7 cellular contexts compared by ENCODE assay signal in genomic region chr3:9896755-9897407, GRCh38. TPM values are rescaled to one million over a fixed set of nuclear protein-coding genes. Genes with fewer than 3 reads are reported as not detected.
DNase-seq lines count a peak whose midpoint lies in the region; ATAC-seq and TF ChIP-seq lines count a peak whose summit lies in the region.
"Not testable (repeated sequence)": the region's sequence is repeated elsewhere in the genome, so short reads cannot be mapped to it uniquely, and the experiment has no call there.
"Had no signal": no experiment of that assay in that cellular context is flagged by ENCODE, and none has a peak within 500 bp of the region (broad histone marks: within the 10 kb centered on the region; RNA-seq: fewer than 3 reads in every experiment).

No MANE protein-coding gene starts in this region.

- not testable (repeated sequence) for TF ChIP-seq CTCF in CD8-positive, alpha-beta T cell (IDR thresholded peaks at IDR 0.05); PC-3 (conservative IDR thresholded peaks at IDR 0.05; ENCODE audit: low read depth, low read length)

- DNase-seq in CD8-positive, alpha-beta T cell; epithelial cell of prostate (ENCODE audit: low read depth, low spot score); naive B cell: not testable (repeated sequence)
- DNase-seq in PC-3 (peak; percentile 78), amniotic epithelial cell (ENCODE audit: low read depth) (peak; percentile 78)

- H3K27ac Mint-ChIP-seq in CD8-positive, alpha-beta T cell: peak overlapping the region; percentile 77
- H3K27ac Mint-ChIP-seq in naive B cell: peak overlapping the region in 5 of 6 donors; percentile 33 to 98 (median 74)

- H3K36me3 ChIP-seq in CD8-positive, alpha-beta T cell (ENCODE audit: insufficient read depth, low read length): peaks cover 11% of the 10 kb centered on the region
- H3K36me3 ChIP-seq in PC-3 (ENCODE audit: low read depth, low read length): peaks cover 14% of the 10 kb centered on the region; the same call in 1 of the 2 replicates
- H3K36me3 ChIP-seq in subcutaneous abdominal adipose tissue (ENCODE audit: control insufficient read depth in 5 of 5, insufficient read depth in 5 of 5, low read length in 5 of 5): peaks cover 0 to 14% (median 13%) of the 10 kb centered on the region in 5 donors

- not testable (repeated sequence) for H3K4me3 ChIP-seq in CD8-positive, alpha-beta T cell (ENCODE audit: low read depth, low read length); PC-3 (ENCODE audit: low read length); subcutaneous abdominal adipose tissue (ENCODE audit: low read depth in 1 of 5, low read length in 5 of 5)

- not testable (repeated sequence) for H3K4me3 Mint-ChIP-seq in CD8-positive, alpha-beta T cell
- H3K4me3 Mint-ChIP-seq in naive B cell: peak overlapping the region in 1 of 8 donors; percentile 53

- H3K9ac ChIP-seq in PC-3 (ENCODE audit: low read length): peak overlapping the region; percentile 63
- not testable (repeated sequence) for H3K9ac ChIP-seq in subcutaneous abdominal adipose tissue (ENCODE audit: low read length in 5 of 5)

- H3K27me3 Mint-ChIP-seq in CD8-positive, alpha-beta T cell (ENCODE audit: low read depth); naive B cell: not testable (repeated sequence)

- H3K36me3 Mint-ChIP-seq in CD8-positive, alpha-beta T cell: peaks cover 25% of the 10 kb centered on the region
- H3K36me3 Mint-ChIP-seq in naive B cell: peaks cover 6 to 12% of the 10 kb centered on the region in 2 donors

- peaks cover 24% of the 10 kb centered on the region for H3K79me2 ChIP-seq in PC-3 (ENCODE audit: low read length)

- CTCF ChIA-PET in CD8-positive, alpha-beta T cell (lab: Charles Lee); PC-3 (lab: Charles Lee): not testable (repeated sequence)

- peaks cover 20% of the 10 kb centered on the region for H3F3A ChIP-seq in PC-3 (ENCODE audit: low read length, unreplicated experiment)

- peaks cover 37% of the 10 kb centered on the region for H3K4me1 Mint-ChIP-seq in CD8-positive, alpha-beta T cell (ENCODE audit: low read depth)
- peaks cover 40 to 55% (median 42%) of the 10 kb centered on the region in 3 donors for H3K4me1 Mint-ChIP-seq in naive B cell

- POLR2A ChIA-PET in CD8-positive, alpha-beta T cell (lab: Charles Lee): not testable (repeated sequence)
- POLR2A ChIA-PET in PC-3 (lab: Charles Lee; ENCODE audit: unreplicated experiment): interaction anchor here (1.1 kb wide), 1 partner anchor 15 kb away, joined by 5 read pairs; no protein-coding TSS in a partner anchor

- peak overlapping the region; percentile 62 for H3K4me2 ChIP-seq in PC-3 (ENCODE audit: low read length)

- not testable (repeated sequence) for H3K27me3 ChIP-seq in CD8-positive, alpha-beta T cell (ENCODE audit: insufficient read depth, low read length); PC-3 (ENCODE audit: low read length); subcutaneous abdominal adipose tissue (ENCODE audit: control insufficient read depth in 5 of 5, insufficient read depth in 4 of 5, low read length in 5 of 5)

- intact Hi-C loops in CD8-positive, alpha-beta T cell (cut with DNase I, micrococcal nuclease): not testable (repeated sequence)
- intact Hi-C loops in PC-3 (cut with micrococcal nuclease): loop anchor here (5.0 kb wide), 1 partner anchor 55 kb away; the partner anchor contains the start of gene RPUSD3

- H3K27ac ChIP-seq in CD8-positive, alpha-beta T cell (ENCODE audit: low read depth, low read length): not testable (repeated sequence)
- H3K27ac ChIP-seq in PC-3 (ENCODE audit: low read length): peak overlapping the region; percentile 93
- H3K27ac ChIP-seq in epithelial cell of prostate: peak overlapping the region; percentile 66
- H3K27ac ChIP-seq in subcutaneous abdominal adipose tissue (ENCODE audit: low read depth, low read length): peak overlapping the region; percentile 77

- not testable (repeated sequence) for H2AFZ ChIP-seq in PC-3 (ENCODE audit: low read length)

- not testable (repeated sequence) for BruUV-seq in PC-3 (replicated peaks; lab: Mats Ljungman, UMichigan)

- H3K9me3 Mint-ChIP-seq in CD8-positive, alpha-beta T cell; naive B cell: not testable (repeated sequence)

- H3K9me2 ChIP-seq in PC-3 (replicated peaks; ENCODE audit: low read length): not testable (repeated sequence)

- H3K9me3 ChIP-seq in CD8-positive, alpha-beta T cell (ENCODE audit: low read length); PC-3 (ENCODE audit: low read length); subcutaneous abdominal adipose tissue (ENCODE audit: control insufficient read depth in 5 of 5, low read length in 5 of 5): not testable (repeated sequence)

- ATAC-seq in CD8-positive, alpha-beta T cell; naive B cell (ENCODE audit: low read depth in 2 of 2): not testable (repeated sequence)
- peak; percentile 3; the same call in 1 of the 2 replicates for ATAC-seq in PC-3

- peaks cover 11% of the 10 kb centered on the region for H3K4me1 ChIP-seq in CD8-positive, alpha-beta T cell (ENCODE audit: insufficient read depth, low read length)
- H3K4me1 ChIP-seq in PC-3 (ENCODE audit: insufficient read depth, low read length) (peaks cover 57% of the 10 kb centered on the region), subcutaneous abdominal adipose tissue (ENCODE audit: control insufficient read depth in 5 of 5, insufficient read depth in 5 of 5, low read length in 5 of 5) (peaks cover 3 to 48% (median 24%) of the 10 kb centered on the region in 5 donors)

- not testable (repeated sequence) for H4K20me1 ChIP-seq in PC-3 (ENCODE audit: low read length)

RNA-seq across cellular contexts. Expression of gene IL17RE, which starts 5.8 kb away (rescaled TPM):
- total RNA-seq in CD8-positive, alpha-beta T cell: 1 to 10 TPM; 2.5 to 3.1 TPM
- 4.0 and 4.7 TPM in 2 replicates for total RNA-seq in PC-3 (2014; rRNA removed)
- polyA plus RNA-seq in naive B cell (ENCODE audit: low read depth in 6 of 6): not detected

RNA-seq across cellular contexts. Expression of gene JAGN1, which starts 6.5 kb away (rescaled TPM):
- 10 to 100 TPM; 13.4 to 14.5 TPM for total RNA-seq in CD8-positive, alpha-beta T cell
- 32.5 and 34.1 TPM in 2 replicates for total RNA-seq in PC-3 (2014; rRNA removed)
- polyA plus RNA-seq in naive B cell (ENCODE audit: low read depth in 6 of 6): 10 to 100 TPM; 53.2 to 70.4 (median 59.7) TPM

RNA-seq across cellular contexts. Expression of gene CIDEC, which starts 16.8 kb away (rescaled TPM):
- total RNA-seq in CD8-positive, alpha-beta T cell: not detected
- not detected in 2 replicates for total RNA-seq in PC-3 (2014; rRNA removed)
- under 1 TPM in 1 of 6 donors, not detected in 5; 0.36 TPM for polyA plus RNA-seq in naive B cell (ENCODE audit: low read depth in 6 of 6)
- total RNA-seq: H1 had no signal
- polyA plus RNA-seq: H1 had no signal

RNA-seq across cellular contexts. Expression of gene IL17RC, which starts 20.0 kb away (rescaled TPM):
- total RNA-seq in CD8-positive, alpha-beta T cell: under 1 TPM; 0.71 to 0.83 TPM
- total RNA-seq in PC-3 (2014; rRNA removed): 116 and 138 TPM in 2 replicates
- 1 to 10 TPM; 3.9 to 9.1 (median 7.6) TPM for polyA plus RNA-seq in naive B cell (ENCODE audit: low read depth in 6 of 6)

RNA-seq across cellular contexts. Expression of gene CRELD1, which starts 36.8 kb away (rescaled TPM):
- total RNA-seq in CD8-positive, alpha-beta T cell: 10 to 100 TPM in 1 of 2 experiments, 1 to 10 TPM in 1; 6.3 to 10.7 TPM
- 22.0 and 28.3 TPM in 2 replicates for total RNA-seq in PC-3 (2014; rRNA removed)
- polyA plus RNA-seq in naive B cell (ENCODE audit: low read depth in 6 of 6): 10 to 100 TPM; 16.5 to 60.6 (median 27.5) TPM
